ENCODE assay signal across 16 cellular contexts in genomic region chr1:52238474-52238873, GRCh38.
A peak's percentile ranks its signal among the peaks of the same experiment; 100 is the strongest.
DNase-seq lines count a peak whose midpoint lies in the region; ATAC-seq and TF ChIP-seq lines count a peak whose summit lies in the region.
"Had no signal": no experiment of that assay in that cellular context is flagged by ENCODE, and none has a peak within 500 bp of the region (broad histone marks: within the 10 kb centered on the region; RNA-seq: fewer than 3 reads in every experiment).

No MANE protein-coding gene starts in this region.

- CTCF ChIA-PET in RWPE1 (lab: Yijun Ruan, JAX): no interaction called here

- WGBS in smooth muscle cell (ENCODE audit: low lambda C conversion rate): 44% methylated on average over 2 of the region's 2 CpGs

- H3K4me2 ChIP-seq in fibroblast of lung (ENCODE audit: extremely low read depth, insufficient read depth, low read length) (peak overlapping the region; percentile 33), smooth muscle cell (peak overlapping the region; percentile 20)

- no peaks in the 10 kb centered on the region for H3F3A ChIP-seq in smooth muscle cell (ENCODE audit: low read depth)

- H3K27me3 ChIP-seq in fibroblast of lung (ENCODE audit: control insufficient read depth, insufficient read depth, low read length) (no peaks in the 10 kb centered on the region), smooth muscle cell (ENCODE audit: low read depth) (no peaks in the 10 kb centered on the region)
- H3K27me3 ChIP-seq: vagina had no signal

- peak; percentile 17 for DNase-seq in GM04504 (ENCODE audit: low read depth)
- DNase-seq in RWPE1 (ENCODE audit: low spot score): peak; percentile 37
- DNase-seq in fibroblast of lung (ENCODE audit: low read depth in 2 of 2): peak; percentile 12 to 72
- no peak for DNase-seq in smooth muscle cell (lab: John Stamatoyannopoulos, UW; ENCODE audit: unreplicated experiment)
- DNase-seq in GOT3 (lab: John Stamatoyannopoulos, UW): no peak
- DNase-seq in SHP77 (lab: John Stamatoyannopoulos, UW): no peak
- DNase-seq: activated CD4-positive, CD25-positive, alpha-beta regulatory T cell; activated CD8-positive, alpha-beta memory T cell treated with anti-CD3 and anti-CD28 coated beads, Interleukin-2, amount 10 ng/mL, durations not matched to agents 7 days and 5 days; activated naive CD4-positive, alpha-beta T cell treated with anti-CD3 and anti-CD28 coated beads for 36 hours; caudate nucleus; naive thymus-derived CD4-positive, alpha-beta T cell; NCI-H1105 treated with DMSO at 0.1 percent for 48 hours; retina had no signal

- H3K36me3 ChIP-seq in fibroblast of lung (ENCODE audit: control insufficient read depth, insufficient read depth, low read length) (no peaks in the 10 kb centered on the region), smooth muscle cell (ENCODE audit: low read depth) (no peaks in the 10 kb centered on the region)
- H3K36me3 ChIP-seq: vagina had no signal

- H3K79me2 ChIP-seq in fibroblast of lung (ENCODE audit: control insufficient read depth, insufficient read depth, low read length) (no peaks in the 10 kb centered on the region), smooth muscle cell (ENCODE audit: low read depth) (peaks cover 5% of the 10 kb centered on the region)

- ATAC-seq in GM19463 (IDR thresholded peaks at IDR 0.05; ENCODE audit: unreplicated experiment): no peak
- ATAC-seq: activated CD8-positive, alpha-beta memory T cell treated with anti-CD3 and anti-CD28 coated beads, Interleukin-2, amount 10 ng/mL, durations not matched to agents 7 days and 5 days; left lobe of liver; naive thymus-derived CD4-positive, alpha-beta T cell had no signal

- H3K27ac ChIP-seq in RWPE1: no peak overlapping the region
- H3K27ac ChIP-seq in fibroblast of lung (ENCODE audit: insufficient read depth, low read length): no peak overlapping the region
- no peak overlapping the region for H3K27ac ChIP-seq in smooth muscle cell (ENCODE audit: low read depth)
- H3K27ac ChIP-seq: vagina had no signal

- H4K20me1 ChIP-seq in fibroblast of lung (ENCODE audit: control insufficient read depth, extremely low read depth, insufficient read depth, low read length) (no peaks in the 10 kb centered on the region), smooth muscle cell (ENCODE audit: low read depth) (peaks cover 3% of the 10 kb centered on the region)

- H3K4me1 ChIP-seq in fibroblast of lung (ENCODE audit: control insufficient read depth, extremely low read depth, insufficient read depth, low read length) (peaks cover 15% of the 10 kb centered on the region), smooth muscle cell (ENCODE audit: low read depth) (no peaks in the 10 kb centered on the region)
- H3K4me1 ChIP-seq: vagina had no signal

- H3K9ac ChIP-seq in fibroblast of lung (ENCODE audit: insufficient read depth, low read length): no peak overlapping the region
- no peak overlapping the region for H3K9ac ChIP-seq in smooth muscle cell (ENCODE audit: low read depth)

- POLR2A ChIA-PET in RWPE1 (lab: Yijun Ruan, JAX; ENCODE audit: low non-redundant PET): no interaction called here

- H3K9me3 ChIP-seq in fibroblast of lung (ENCODE audit: control insufficient read depth, insufficient read depth, low read depth, low read length) (no peaks in the 10 kb centered on the region), smooth muscle cell (replicated peaks; ENCODE audit: low read depth) (no peaks in the 10 kb centered on the region)
- H3K9me3 ChIP-seq: vagina had no signal

- no peak for TF ChIP-seq CTCF in RWPE1 (conservative IDR thresholded peaks at IDR 0.05; ENCODE audit: low read depth)
- no peak for TF ChIP-seq CTCF in fibroblast of lung (conservative IDR thresholded peaks at IDR 0.05 in 1 of 2, IDR thresholded peaks at IDR 0.05 in 1 of 2; ENCODE audit: low read depth in 1 of 2, low read length in 2 of 2)
- TF ChIP-seq CTCF in smooth muscle cell (IDR thresholded peaks at IDR 0.05; ENCODE audit: borderline replicate concordance, insufficient read depth, poor library complexity, severe bottlenecking): no peak

- H3K4me3 ChIP-seq in fibroblast of lung (replicated peaks in 1 of 4; ENCODE audit: control extremely low read depth in 1 of 4, insufficient read depth in 1 of 4, low read depth in 3 of 4, low read length in 4 of 4) (no peak overlapping the region), smooth muscle cell (no peak overlapping the region)
- H3K4me3 ChIP-seq: vagina had no signal

- H2AFZ ChIP-seq in fibroblast of lung (ENCODE audit: low read length) (no peak overlapping the region), smooth muscle cell (ENCODE audit: low read depth) (no peak overlapping the region)

Comparison
In these comparisons a context has a peak if more than half of its experiments do, and no peak if none do; other contexts are left out.
1. DNase-seq: peak in GM04504 (single experiment), RWPE1 (single experiment) and fibroblast of lung (2 of 2); none in smooth muscle cell (single experiment), GOT3 (single experiment) and SHP77 (0 of 2).